8 cellular contexts compared by ENCODE assay signal in genomic region chr10:70145166-70145665, GRCh38. TPM values are rescaled to one million over a fixed set of nuclear protein-coding genes. Genes with fewer than 3 reads are reported as not detected.
DNase-seq lines count a peak whose midpoint lies in the region; ATAC-seq, FAIRE-seq and TF ChIP-seq lines count a peak whose summit lies in the region.

No MANE protein-coding gene starts in this region.

- H3K27ac ChIP-seq in A549 (peak overlapping the region; percentile 95 to 96), breast epithelium (peak overlapping the region; percentile 85 to 94)

- FAIRE-seq in A549 (lab: Jason Lieb, UNC): no peak

- H3K27me3 ChIP-seq in breast epithelium (no peaks in the 10 kb centered on the region), mononuclear cell (ENCODE audit: insufficient read depth, low read length) (no peaks in the 10 kb centered on the region)

- H3K4me3 ChIP-seq in A549 (peak overlapping the region; percentile 79), breast epithelium (peak overlapping the region; percentile 70 to 96 (median 75)), mononuclear cell (ENCODE audit: low read length) (peak overlapping the region; percentile 69)

- H3K4me1 ChIP-seq in A549 (peaks cover 18% of the 10 kb centered on the region), breast epithelium (peaks cover 0 to 5% of the 10 kb centered on the region in 2 donors), mononuclear cell (ENCODE audit: insufficient read depth, low read length) (peaks cover 22% of the 10 kb centered on the region)

- CTCF ChIA-PET in A549 (lab: Yijun Ruan, JAX): interaction anchor here (0.8 to 14.0 kb wide), 16 partner anchors 10 to 400 kb away, joined by 3 to 228 read pairs (median 15); partner anchors contain the start of gene SAR1A

- intact Hi-C loops in breast epithelium (cut with DNase I; ENCODE audit: low total_unique reads): no loop called here

- ATAC-seq in A549 (peak; percentile 24 to 27), GM19023 (IDR thresholded peaks at IDR 0.05; ENCODE audit: unreplicated experiment) (peak; percentile 6), HG03521 (IDR thresholded peaks at IDR 0.05; ENCODE audit: unreplicated experiment) (peak; percentile 12)

- TF ChIP-seq CTCF in A549 (IDR thresholded peaks at IDR 0.05) (no peak), breast epithelium (IDR thresholded peaks at IDR 0.05) (no peak)

- no peak for TF ChIP-seq POLR2A in A549 (IDR thresholded peaks at IDR 0.05; ENCODE audit: low read length)
- TF ChIP-seq POLR2A in breast epithelium (IDR thresholded peaks at IDR 0.05): no peak

- H3K4me2 ChIP-seq in A549: peak overlapping the region; percentile 99

- no peak for TF ChIP-seq RAD21 in A549 (conservative IDR thresholded peaks at IDR 0.05 in 1 of 2, IDR thresholded peaks at IDR 0.05 in 1 of 2)

- no peak for TF ChIP-seq EP300 in A549 (IDR thresholded peaks at IDR 0.05)

- DNase-seq in A549 (ENCODE audit: low read depth in 1 of 2, low spot score in 1 of 2) (peak in 1 of 2 experiments; percentile 28), breast epithelium (ENCODE audit: low spot score in 2 of 2) (no peak), NCI-H345 (lab: John Stamatoyannopoulos, UW) (no peak), UCSD-AML1 (lab: John Stamatoyannopoulos, UW; ENCODE audit: unreplicated experiment) (no peak)
- DNase-seq in stimulated activated naive CD4-positive, alpha-beta T cell treated with Interleukin-2 at 50 U/mL for 16 hours (lab: John Stamatoyannopoulos, UW): no peak

- POLR2A ChIA-PET in A549 (lab: Yijun Ruan, JAX): interaction anchor here (0.6 to 3.3 kb wide), 4 partner anchors 13 to 243 kb away, joined by 4 to 52 read pairs (median 8); partner anchors contain the start of gene SAR1A

- WGBS in A549 (ENCODE audit: missing lambda C conversion rate): 46% methylated on average over 11 of the region's 28 CpGs

- H3K9me3 ChIP-seq in A549: no peaks in the 10 kb centered on the region
- H3K9me3 ChIP-seq in breast epithelium: no peaks in the 10 kb centered on the region
- H3K9me3 ChIP-seq in mononuclear cell (ENCODE audit: low read depth, low read length): no peaks in the 10 kb centered on the region

- no peaks in the 10 kb centered on the region for H3K36me3 ChIP-seq in breast epithelium

TF ChIP-seq in A549, 52 proteins besides CTCF, POLR2A, EP300 and RAD21:
- TF ChIP-seq EHF (CRISPR knock-in tag; IDR thresholded peaks at IDR 0.05) (no peak), HDAC2 (IDR thresholded peaks at IDR 0.05) (no peak), MAZ (IDR thresholded peaks at IDR 0.05; ENCODE audit: borderline replicate concordance, low read depth, low read length) (no peak), PBX3 (IDR thresholded peaks at IDR 0.05) (no peak), USF2 (IDR thresholded peaks at IDR 0.05) (no peak), CHD2 (IDR thresholded peaks at IDR 0.05; ENCODE audit: low read length, partially characterized antibody) (no peak), RARB (CRISPR knock-in tag; IDR thresholded peaks at IDR 0.05) (no peak), TFCP2L1 (CRISPR knock-in tag; IDR thresholded peaks at IDR 0.05) (no peak), KDM1A (IDR thresholded peaks at IDR 0.05; ENCODE audit: low read depth) (no peak), ZNF302 (CRISPR knock-in tag; IDR thresholded peaks at IDR 0.05) (no peak), HEYL (CRISPR knock-in tag; IDR thresholded peaks at IDR 0.05) (no peak), HOXB5 (CRISPR knock-in tag; IDR thresholded peaks at IDR 0.05) (no peak), FOXS1 (CRISPR knock-in tag; IDR thresholded peaks at IDR 0.05) (no peak), ZFP36 (IDR thresholded peaks at IDR 0.05; ENCODE audit: borderline replicate concordance, partially characterized antibody) (no peak), CBX8 (IDR thresholded peaks at IDR 0.05) (no peak), BCL3 (IDR thresholded peaks at IDR 0.05) (no peak), RCOR1 (IDR thresholded peaks at IDR 0.05; ENCODE audit: low read depth, low read length) (no peak), ZSCAN20 (CRISPR knock-in tag; IDR thresholded peaks at IDR 0.05) (no peak)

RNA-seq across cellular contexts. Expression of gene TYSND1, which starts 1.3 kb away (rescaled TPM):
- polyA plus RNA-seq in A549 (2011; rRNA removed) (10.9 and 12.6 TPM in 2 replicates), A549 (2017; fragmentation: RNase III; extraction: RNeasy Plus Mini Kit Qiagen cat#74134 plus additional on column Dnase treatment) (16.6 to 20.7 TPM (median 20.0 TPM) in 3 replicates)
- polyA plus RNA-seq in A549 (2012; cell fraction: cytosol; rRNA removed): 15.0 and 20.4 TPM in 2 replicates
- polyA plus RNA-seq in A549 (2012; cell fraction: nucleus; rRNA removed): 44.1 and 49.5 TPM in 2 replicates
- 8.9 and 11.2 TPM in 2 replicates for polyA minus RNA-seq in A549 (2011; rRNA and poly(A)+ RNA removed)
- total RNA-seq in breast epithelium (10 to 100 TPM; 12.5 to 19.9 (median 19.7) TPM), mononuclear cell (6.1 TPM)

RNA-seq across cellular contexts. Expression of gene AIFM2, which starts 12.6 kb away (rescaled TPM):
- polyA plus RNA-seq in A549 (2011; rRNA removed): 27.6 and 30.0 TPM in 2 replicates
- 37.3 and 43.3 TPM in 2 replicates for polyA plus RNA-seq in A549 (2012; cell fraction: cytosol; rRNA removed)
- polyA plus RNA-seq in A549 (2012; cell fraction: nucleus; rRNA removed): 36.1 and 36.7 TPM in 2 replicates
- polyA plus RNA-seq in A549 (2017; fragmentation: RNase III; extraction: RNeasy Plus Mini Kit Qiagen cat#74134 plus additional on column Dnase treatment): 34.8 to 36.1 TPM (median 35.5 TPM) in 3 replicates
- 21.0 and 24.5 TPM in 2 replicates for polyA minus RNA-seq in A549 (2011; rRNA and poly(A)+ RNA removed)
- total RNA-seq in breast epithelium: 10 to 100 TPM; 14.3 to 42.1 (median 33.1) TPM
- total RNA-seq in mononuclear cell: 1.0 TPM

RNA-seq across cellular contexts. Expression of gene SAR1A, which starts 25.1 kb away (rescaled TPM):
- polyA plus RNA-seq in A549 (2011; rRNA removed) (75.6 and 80.7 TPM in 2 replicates), A549 (2017; fragmentation: RNase III; extraction: RNeasy Plus Mini Kit Qiagen cat#74134 plus additional on column Dnase treatment) (55.8 to 57.7 TPM (median 57.5 TPM) in 3 replicates)
- polyA plus RNA-seq in A549 (2012; cell fraction: cytosol; rRNA removed): 22.8 and 23.9 TPM in 2 replicates
- 12.0 and 23.2 TPM in 2 replicates for polyA plus RNA-seq in A549 (2012; cell fraction: nucleus; rRNA removed)
- polyA minus RNA-seq in A549 (2011; rRNA and poly(A)+ RNA removed): 93.9 and 107 TPM in 2 replicates
- total RNA-seq in breast epithelium (10 to 100 TPM; 87.5 to 95.4 (median 95.4) TPM), mononuclear cell (141 TPM)
